ENCODE assay signal across 9 cellular contexts in genomic region chr16:11257131-11257938, GRCh38. TPM values are rescaled to one million over a fixed set of nuclear protein-coding genes. Genes with fewer than 3 reads are reported as not detected.
DNase-seq lines count a peak whose midpoint lies in the region; ATAC-seq and TF ChIP-seq lines count a peak whose summit lies in the region.
"Had no signal": no experiment of that assay in that cellular context is flagged by ENCODE, and none has a peak within 500 bp of the region (broad histone marks: within the 10 kb centered on the region; RNA-seq: fewer than 3 reads in every experiment).

No MANE protein-coding gene starts in this region.

- H3F3A ChIP-seq in PC-3 (ENCODE audit: low read length, unreplicated experiment) = no peaks in the 10 kb centered on the region

- H3K4me2 ChIP-seq in PC-3 (ENCODE audit: low read length) = peak overlapping the region; percentile 99

- H3K4me1 Mint-ChIP-seq in naive thymus-derived CD4-positive, alpha-beta T cell = peaks cover 12 to 54% (median 50%) of the 10 kb centered on the region in 7 donors

- peaks cover 0 to 2% (median 0%) of the 10 kb centered on the region in 11 donors for H3K9me3 Mint-ChIP-seq in naive thymus-derived CD4-positive, alpha-beta T cell

- H3K9me3 ChIP-seq in PC-3 (ENCODE audit: low read length) = no peaks in the 10 kb centered on the region
- no peaks in the 10 kb centered on the region for H3K9me3 ChIP-seq in naive thymus-derived CD4-positive, alpha-beta T cell (ENCODE audit: control insufficient read depth in 2 of 3, low read length in 3 of 3)
- H3K9me3 ChIP-seq in thoracic aorta = no peaks in the 10 kb centered on the region

- CTCF ChIA-PET in PC-3 (lab: Charles Lee) = interaction anchor here (0.6 to 1.0 kb wide), 2 partner anchors 96 to 286 kb away, joined by 4 to 7 read pairs; no protein-coding TSS in a partner anchor
- CTCF ChIA-PET in naive thymus-derived CD4-positive, alpha-beta T cell (lab: Charles Lee) = interaction anchor here (0.6 to 6.0 kb wide), 10 partner anchors 24 to 294 kb away, joined by 3 to 31 read pairs (median 6); no protein-coding TSS in a partner anchor

- peak overlapping the region; percentile 73 for H2AFZ ChIP-seq in PC-3 (ENCODE audit: low read length)

- peak overlapping the region; percentile 88 to 97 (median 94) for H3K27ac Mint-ChIP-seq in naive thymus-derived CD4-positive, alpha-beta T cell

- in situ Hi-C loops in KBM-7 (cut with MboI; ENCODE audit: low pct_unique_long_range_greater_than_20kb, low sequenced_read_pairs) = no loop called here

- peak; percentile 48 for DNase-seq in DMS 273 treated with DMSO at 0.1 percent for 48 hours (lab: John Stamatoyannopoulos, UW)
- DNase-seq in KBM-7 = peak; percentile 84
- DNase-seq in PC-3 = peak; percentile 75
- peak; percentile 46 for DNase-seq in activated effector memory CD4-positive, alpha-beta T cell treated with Interleukin-2 at 50 U/mL for 16 hours
- peak; percentile 82 for DNase-seq in fibroblast of the conjunctiva (ENCODE audit: low read depth)
- peak in 8 of 9 donors; percentile 26 to 64 (median 40) for DNase-seq in naive thymus-derived CD4-positive, alpha-beta T cell
- no peak for DNase-seq in thoracic aorta (ENCODE audit: low spot score)
- no peak for DNase-seq in GM19238 (ENCODE audit: insufficient read length, low spot score)

- no peaks in the 10 kb centered on the region for H3K36me3 ChIP-seq in PC-3 (ENCODE audit: low read depth, low read length)
- peaks cover 0 to 8% (median 6%) of the 10 kb centered on the region in 3 experiments for H3K36me3 ChIP-seq in naive thymus-derived CD4-positive, alpha-beta T cell (ENCODE audit: control insufficient read depth in 2 of 3, insufficient read depth in 3 of 3, low read length in 3 of 3)
- no peaks in the 10 kb centered on the region for H3K36me3 ChIP-seq in thoracic aorta

- peaks cover 0 to 26% (median 4%) of the 10 kb centered on the region in 5 donors for H3K36me3 Mint-ChIP-seq in naive thymus-derived CD4-positive, alpha-beta T cell

- H3K4me1 ChIP-seq in PC-3 (ENCODE audit: insufficient read depth, low read length) (peaks cover 21% of the 10 kb centered on the region), thoracic aorta (ENCODE audit: control insufficient read depth in 1 of 2, low read depth in 2 of 2) (peaks cover 13 to 54% of the 10 kb centered on the region in 2 donors)
- peaks cover 39 to 40% of the 10 kb centered on the region in 2 donors for H3K4me1 ChIP-seq in naive thymus-derived CD4-positive, alpha-beta T cell (ENCODE audit: control insufficient read depth in 2 of 2, insufficient read depth in 2 of 2, low read length in 2 of 2)

- POLR2A ChIA-PET in PC-3 (lab: Charles Lee; ENCODE audit: unreplicated experiment) = no interaction called here
- POLR2A ChIA-PET in naive thymus-derived CD4-positive, alpha-beta T cell (lab: Charles Lee) = interaction anchor here (0.6 to 8.2 kb wide), 15 partner anchors 7 to 946 kb away, joined by 3 to 244 read pairs (median 7); no protein-coding TSS in a partner anchor

- intact Hi-C loops in PC-3 (cut with micrococcal nuclease) = loop anchor here (1.0 to 10.0 kb wide), 3 partner anchors 100 to 286 kb away; no protein-coding TSS in a partner anchor
- intact Hi-C loops in naive thymus-derived CD4-positive, alpha-beta T cell (cut with micrococcal nuclease) = loop anchor here (1.0 to 10.0 kb wide), 14 partner anchors 40 to 1545 kb away; partner anchors contain the start of genes ZC3H7A (in 2 of the 2), CPPED1 (in 1 of the 2), GSPT1 (in 1 of the 2) and LITAF (in 1 of the 2)

- H3K4me3 ChIP-seq in PC-3 (ENCODE audit: low read length) (peak overlapping the region; percentile 82), thoracic aorta (peak overlapping the region; percentile 87)
- H3K4me3 ChIP-seq in naive thymus-derived CD4-positive, alpha-beta T cell (ENCODE audit: low read length) = peak overlapping the region; percentile 85

- peaks cover 22% of the 10 kb centered on the region for H4K20me1 ChIP-seq in PC-3 (ENCODE audit: low read length)

- peaks cover 0 to 4% (median 0%) of the 10 kb centered on the region in 5 donors for H3K27me3 Mint-ChIP-seq in naive thymus-derived CD4-positive, alpha-beta T cell

- H3K4me3 Mint-ChIP-seq in naive thymus-derived CD4-positive, alpha-beta T cell = peak overlapping the region; percentile 91 to 98 (median 94)

- H3K27ac ChIP-seq in PC-3 (ENCODE audit: low read length) (peak overlapping the region; percentile 75), thoracic aorta (peak overlapping the region; percentile 93 to 95)
- peak overlapping the region; percentile 97 for H3K27ac ChIP-seq in naive thymus-derived CD4-positive, alpha-beta T cell (ENCODE audit: low read depth, low read length)

- H3K79me2 ChIP-seq in PC-3 (ENCODE audit: low read length) = peaks cover 26% of the 10 kb centered on the region

- no peaks in the 10 kb centered on the region for H3K27me3 ChIP-seq in PC-3 (ENCODE audit: low read length)
- H3K27me3 ChIP-seq in naive thymus-derived CD4-positive, alpha-beta T cell (ENCODE audit: control insufficient read depth in 2 of 2, insufficient read depth in 2 of 2, low read length in 2 of 2) = no peaks in the 10 kb centered on the region
- H3K27me3 ChIP-seq in thoracic aorta (replicated peaks; ENCODE audit: insufficient read depth) = no peaks in the 10 kb centered on the region

- H3K9me2 ChIP-seq in PC-3 (replicated peaks; ENCODE audit: low read length) = no peaks in the 10 kb centered on the region

- ATAC-seq in PC-3 (peak; percentile 58), thoracic aorta (ENCODE audit: insufficient number of reproducible peaks, low FRiP score, low read depth) (peak; percentile 38)
- ATAC-seq in naive thymus-derived CD4-positive, alpha-beta T cell = peak; percentile 28

- TF ChIP-seq CTCF in PC-3 (conservative IDR thresholded peaks at IDR 0.05; ENCODE audit: low read depth, low read length) = peak; percentile 69
- TF ChIP-seq CTCF in thoracic aorta (IDR thresholded peaks at IDR 0.05) = peak; percentile 70

- peak overlapping the region; percentile 79 for H3K9ac ChIP-seq in PC-3 (ENCODE audit: low read length)

- BruUV-seq in PC-3 (replicated peaks; lab: Mats Ljungman, UMichigan) = no TSS peak

RNA-seq across cellular contexts. Expression of gene SOCS1, which starts 1.3 kb away (rescaled TPM):
- total RNA-seq in PC-3 (2014; rRNA removed) (12.5 and 15.5 TPM in 2 replicates), thoracic aorta (10 to 100 TPM; 16.9 to 22.6 TPM)
- total RNA-seq in naive thymus-derived CD4-positive, alpha-beta T cell = 100 to 1,000 TPM in 1 of 5 experiments, 10 to 100 TPM in 4; 12.8 to 191 (median 46.8) TPM
- 10 to 100 TPM; 15.2 to 15.7 TPM for polyA plus RNA-seq in naive thymus-derived CD4-positive, alpha-beta T cell

RNA-seq across cellular contexts. Expression of gene TNP2, which starts 11.8 kb away (rescaled TPM):
- total RNA-seq in PC-3 (2014; rRNA removed) (not detected in 2 replicates), thoracic aorta (not detected)
- total RNA-seq in naive thymus-derived CD4-positive, alpha-beta T cell = not detected
- not detected for polyA plus RNA-seq in naive thymus-derived CD4-positive, alpha-beta T cell
- polyA plus RNA-seq: adipose tissue had no signal

RNA-seq across cellular contexts. Expression of gene PRM3, which starts 16.1 kb away (rescaled TPM):
- not detected in 2 replicates for total RNA-seq in PC-3 (2014; rRNA removed)
- not detected for total RNA-seq in naive thymus-derived CD4-positive, alpha-beta T cell
- not detected for polyA plus RNA-seq in naive thymus-derived CD4-positive, alpha-beta T cell
- not detected for total RNA-seq in thoracic aorta
- polyA plus RNA-seq: adipose tissue had no signal

RNA-seq across cellular contexts. Expression of gene PRM2, which starts 18.9 kb away (rescaled TPM):
- total RNA-seq in PC-3 (2014; rRNA removed) (not detected in 2 replicates), thoracic aorta (not detected)
- not detected for total RNA-seq in naive thymus-derived CD4-positive, alpha-beta T cell
- polyA plus RNA-seq in naive thymus-derived CD4-positive, alpha-beta T cell = not detected
- polyA plus RNA-seq: adipose tissue had no signal

RNA-seq across cellular contexts. Expression of gene PRM1, which starts 23.8 kb away (rescaled TPM):
- not detected in 2 replicates for total RNA-seq in PC-3 (2014; rRNA removed)
- not detected for total RNA-seq in naive thymus-derived CD4-positive, alpha-beta T cell
- not detected for polyA plus RNA-seq in naive thymus-derived CD4-positive, alpha-beta T cell
- not detected for total RNA-seq in thoracic aorta
- polyA plus RNA-seq: adipose tissue had no signal

Comparison
In these comparisons a context has a peak if more than half of its experiments do, and no peak if none do; other contexts are left out.
1. DNase-seq: peak in DMS 273 treated with DMSO at 0.1 percent for 48 hours (single experiment), KBM-7 (single experiment), PC-3 (single experiment), activated effector memory CD4-positive, alpha-beta T cell treated with Interleukin-2 at 50 U/mL for 16 hours (single experiment), fibroblast of the conjunctiva (single experiment) and naive thymus-derived CD4-positive, alpha-beta T cell (8 of 9); none in thoracic aorta (single experiment) and GM19238 (single experiment).
2. Peak in every context shown above with its lines, with median percentiles within 50 percentile points of each other: ATAC-seq, H3K27ac ChIP-seq and H3K4me3 ChIP-seq.